ENCODE assay signal across 14 cellular contexts in genomic region chr10:64023926-64024465, GRCh38.
DNase-seq lines count a peak whose midpoint lies in the region; ATAC-seq lines count a peak whose summit lies in the region.
"Had no signal": no experiment of that assay in that cellular context is flagged by ENCODE, and none has a peak within 500 bp of the region (broad histone marks: within the 10 kb centered on the region; RNA-seq: fewer than 3 reads in every experiment).

No MANE protein-coding gene starts in this region.

- H3K4me3 Mint-ChIP-seq in natural killer cell treated with Interleukin-12 subunit alpha and Interleukin-12 subunit beta and Interleukin-15 and Interleukin-18, amount 100 ng/mL, for 72 hours: no peak overlapping the region
- H3K4me3 Mint-ChIP-seq: B cell; CD4-positive, CD25-positive, alpha-beta regulatory T cell; CD8-positive, alpha-beta T cell had no signal

- peaks cover 0 to 6% of the 10 kb centered on the region in 2 donors for H3K27me3 Mint-ChIP-seq in natural killer cell treated with Interleukin-12 subunit alpha and Interleukin-12 subunit beta and Interleukin-15 and Interleukin-18, amount 100 ng/mL, for 72 hours

- in situ Hi-C loops in SK-MEL-5 (cut with HindIII; ENCODE audit: low pct_unique_long_range_greater_than_20kb, low sequenced_read_pairs): no loop called here

- no peaks in the 10 kb centered on the region for H3K4me1 Mint-ChIP-seq in natural killer cell treated with Interleukin-12 subunit alpha and Interleukin-12 subunit beta and Interleukin-15 and Interleukin-18, amount 100 ng/mL, for 72 hours (ENCODE audit: low read depth in 2 of 2)
- H3K4me1 Mint-ChIP-seq: B cell; CD4-positive, CD25-positive, alpha-beta regulatory T cell had no signal

- ATAC-seq in natural killer cell treated with Interleukin-12 subunit alpha and Interleukin-12 subunit beta and Interleukin-15 and Interleukin-18, amount 100 ng/mL, for 72 hours: no peak
- ATAC-seq: CD8-positive, alpha-beta T cell; HCT116 had no signal

- no peaks in the 10 kb centered on the region for H3K36me3 Mint-ChIP-seq in natural killer cell treated with Interleukin-12 subunit alpha and Interleukin-12 subunit beta and Interleukin-15 and Interleukin-18, amount 100 ng/mL, for 72 hours
- H3K36me3 Mint-ChIP-seq: CD4-positive, CD25-positive, alpha-beta regulatory T cell; CD8-positive, alpha-beta T cell had no signal

- peaks cover 3% of the 10 kb centered on the region for H3K9me3 Mint-ChIP-seq in natural killer cell treated with Interleukin-12 subunit alpha and Interleukin-12 subunit beta and Interleukin-15 and Interleukin-18, amount 100 ng/mL, for 72 hours
- H3K9me3 Mint-ChIP-seq: CD8-positive, alpha-beta T cell had no signal

- DNase-seq in COLO829 (ENCODE audit: low spot score) (peak; percentile 64), SK-MEL-5 (ENCODE audit: low read depth, low spot score) (peak; percentile 75), foreskin melanocyte (peak; percentile 80), D341Med (ENCODE audit: low spot score) (no peak), NCI-H748 treated with DMSO at 0.1 percent for 48 hours (lab: John Stamatoyannopoulos, UW) (no peak)
- DNase-seq in natural killer cell treated with Interleukin-12 subunit alpha and Interleukin-12 subunit beta and Interleukin-15 and Interleukin-18, amount 100 ng/mL, for 72 hours (ENCODE audit: low spot score): no peak
- DNase-seq: CD4-positive, CD25-positive, alpha-beta regulatory T cell; CD8-positive, alpha-beta T cell; DMS53; DMS79 treated with DMSO at 0.1 percent for 48 hours; GM23248; H7 had no signal

- H3K27ac Mint-ChIP-seq in natural killer cell treated with Interleukin-12 subunit alpha and Interleukin-12 subunit beta and Interleukin-15 and Interleukin-18, amount 100 ng/mL, for 72 hours: no peak overlapping the region
- H3K27ac Mint-ChIP-seq: B cell; CD4-positive, CD25-positive, alpha-beta regulatory T cell; CD8-positive, alpha-beta T cell had no signal

Comparison
In these comparisons a context has a peak if more than half of its experiments do, and no peak if none do; other contexts are left out.
1. DNase-seq: peak in COLO829 (single experiment), SK-MEL-5 (single experiment) and foreskin melanocyte (single experiment); none in natural killer cell treated with Interleukin-12 subunit alpha and Interleukin-12 subunit beta and Interleukin-15 and Interleukin-18, amount 100 ng/mL, for 72 hours (single experiment), D341Med (single experiment) and NCI-H748 treated with DMSO at 0.1 percent for 48 hours (single experiment).